8 cellular contexts compared by ENCODE assay signal in genomic region chr9:36023260-36024048, GRCh38. TPM values are rescaled to one million over a fixed set of nuclear protein-coding genes. Genes with fewer than 3 reads are reported as not detected.
DNase-seq lines count a peak whose midpoint lies in the region; ATAC-seq and TF ChIP-seq lines count a peak whose summit lies in the region.

No MANE protein-coding gene starts in this region.

- no peaks in the 10 kb centered on the region for H3K36me3 ChIP-seq in endodermal cell (ENCODE audit: control insufficient read depth, insufficient read depth, low read length)

- peak; percentile 51 to 68 (median 57) for DNase-seq in CD4-positive, alpha-beta T cell
- DNase-seq in HFF-Myc (ENCODE audit: extremely low read depth, low read depth) (no peak), NCI-H774 (lab: John Stamatoyannopoulos, UW) (peak; percentile 30), endodermal cell (peak; percentile 92), mesothelial cell of epicardium (ENCODE audit: low spot score in 2 of 2, unreplicated experiment in 2 of 2) (peak in 1 of 2 experiments; percentile 66)
- peak; percentile 80 for DNase-seq in activated CD8-positive, alpha-beta memory T cell treated with anti-CD3 and anti-CD28 coated beads for 24 hours
- DNase-seq in stimulated activated CD8-positive, alpha-beta memory T cell treated with anti-CD3 and anti-CD28 coated beads, Interleukin-7, amount 100 ng/mL, for 24 hours (ENCODE audit: low read depth) = peak; percentile 37

- peaks cover 4% of the 10 kb centered on the region for H3K27me3 Mint-ChIP-seq in CD4-positive, alpha-beta T cell
- peaks cover 6% of the 10 kb centered on the region for H3K27me3 Mint-ChIP-seq in endodermal cell (ENCODE audit: insufficient read depth)
- no peaks in the 10 kb centered on the region for H3K27me3 Mint-ChIP-seq in mesothelial cell of epicardium (ENCODE audit: low read depth)

- H3K4me3 Mint-ChIP-seq in CD4-positive, alpha-beta T cell = no peak overlapping the region
- no peak overlapping the region for H3K4me3 Mint-ChIP-seq in endodermal cell
- no peak overlapping the region for H3K4me3 Mint-ChIP-seq in mesothelial cell of epicardium

- no peaks in the 10 kb centered on the region for H3K9me3 Mint-ChIP-seq in CD4-positive, alpha-beta T cell
- H3K9me3 Mint-ChIP-seq in endodermal cell (no peaks in the 10 kb centered on the region), mesothelial cell of epicardium (peaks cover 4% of the 10 kb centered on the region)

- WGBS in endodermal cell (ENCODE audit: insufficient coverage in 1 of 2, insufficient read length in 1 of 2), 2 experiments = 47 to 54% methylated on average over 8 to 13 of the region's 13 CpGs

- peak; percentile 82 for TF ChIP-seq CTCF in CD4-positive, alpha-beta T cell (IDR thresholded peaks at IDR 0.05)
- TF ChIP-seq CTCF in HFF-Myc (IDR thresholded peaks at IDR 0.05; ENCODE audit: low read depth, low read length, missing control alignments) (peak; percentile 77), endodermal cell (conservative IDR thresholded peaks at IDR 0.05) (peak; percentile 95), mesothelial cell of epicardium (IDR thresholded peaks at IDR 0.05; ENCODE audit: unreplicated experiment) (peak; percentile 88)

- no peaks in the 10 kb centered on the region for H3K27me3 ChIP-seq in CD4-positive, alpha-beta T cell (ENCODE audit: control insufficient read depth, insufficient read depth, low read length)
- H3K27me3 ChIP-seq in endodermal cell (ENCODE audit: control insufficient read depth, insufficient read depth, low read length, poor library complexity, severe bottlenecking) = peaks cover 12% of the 10 kb centered on the region

- POLR2A ChIA-PET in CD4-positive, alpha-beta T cell (lab: Charles Lee) = interaction anchor here (1.5 kb wide), 1 partner anchor 15 kb away, joined by 3 read pairs; no protein-coding TSS in a partner anchor

- H3K4me1 Mint-ChIP-seq in CD4-positive, alpha-beta T cell (ENCODE audit: low read depth) = no peaks in the 10 kb centered on the region
- H3K4me1 Mint-ChIP-seq in endodermal cell (peaks cover 4% of the 10 kb centered on the region), mesothelial cell of epicardium (peaks cover 7% of the 10 kb centered on the region)

- intact Hi-C loops in CD4-positive, alpha-beta T cell (cut with DNase I, micrococcal nuclease) = loop anchor here (1.0 to 5.0 kb wide), 4 partner anchors 68 to 233 kb away; partner anchors contain the start of gene NPR2 (in 1 of the 2)

- H3K9ac ChIP-seq in endodermal cell (ENCODE audit: extremely low read depth, low read length, poor library complexity, severe bottlenecking) = no peak overlapping the region

- no peak overlapping the region for H3K27ac Mint-ChIP-seq in CD4-positive, alpha-beta T cell
- H3K27ac Mint-ChIP-seq in endodermal cell (no peak overlapping the region), mesothelial cell of epicardium (no peak overlapping the region)

- H3K9me3 ChIP-seq in CD4-positive, alpha-beta T cell (ENCODE audit: control insufficient read depth, low read length) = no peaks in the 10 kb centered on the region
- H3K9me3 ChIP-seq in endodermal cell (ENCODE audit: control insufficient read depth, low read length) = no peaks in the 10 kb centered on the region

- H3K4me3 ChIP-seq in HFF-Myc (replicated peaks; ENCODE audit: low read depth, low read length) (no peak overlapping the region), endodermal cell (ENCODE audit: low read length) (no peak overlapping the region)

- no peaks in the 10 kb centered on the region for H3K36me3 Mint-ChIP-seq in CD4-positive, alpha-beta T cell (ENCODE audit: low read depth)
- H3K36me3 Mint-ChIP-seq in endodermal cell (ENCODE audit: low read depth) = no peaks in the 10 kb centered on the region
- H3K36me3 Mint-ChIP-seq in mesothelial cell of epicardium = no peaks in the 10 kb centered on the region

- H3K27ac ChIP-seq in CD4-positive, alpha-beta T cell (ENCODE audit: low read depth, low read length) = no peak overlapping the region
- H3K27ac ChIP-seq in endodermal cell (ENCODE audit: low read depth, low read length) = no peak overlapping the region

- CTCF ChIA-PET in CD4-positive, alpha-beta T cell (lab: Charles Lee) = interaction anchor here (1.0 to 3.2 kb wide), 9 partner anchors 9 to 155 kb away, joined by 3 to 16 read pairs (median 8); partner anchors contain the start of gene RECK

- no peaks in the 10 kb centered on the region for H3K4me1 ChIP-seq in endodermal cell (ENCODE audit: control insufficient read depth, insufficient read depth, low read length)

- ATAC-seq in CD4-positive, alpha-beta T cell (ENCODE audit: poor library complexity) = peak; percentile 87
- ATAC-seq in HG02623 (IDR thresholded peaks at IDR 0.05; ENCODE audit: unreplicated experiment) = no peak

RNA-seq across cellular contexts. Expression of gene RECK, which starts 13.3 kb away (rescaled TPM):
- 1 to 10 TPM; 9.3 to 9.8 TPM for total RNA-seq in CD4-positive, alpha-beta T cell
- total RNA-seq in endodermal cell = 10 to 100 TPM; 11.5 to 16.1 TPM
- 11.4 TPM for polyA plus RNA-seq in endodermal cell (2013, experiment 1 of 2)
- 12.3 TPM for polyA plus RNA-seq in endodermal cell (2013, experiment 2 of 2)
- total RNA-seq in mesothelial cell of epicardium = 14.3 to 15.1 TPM (median 14.8 TPM) in 3 replicates
